In the genomic region with DNA sequence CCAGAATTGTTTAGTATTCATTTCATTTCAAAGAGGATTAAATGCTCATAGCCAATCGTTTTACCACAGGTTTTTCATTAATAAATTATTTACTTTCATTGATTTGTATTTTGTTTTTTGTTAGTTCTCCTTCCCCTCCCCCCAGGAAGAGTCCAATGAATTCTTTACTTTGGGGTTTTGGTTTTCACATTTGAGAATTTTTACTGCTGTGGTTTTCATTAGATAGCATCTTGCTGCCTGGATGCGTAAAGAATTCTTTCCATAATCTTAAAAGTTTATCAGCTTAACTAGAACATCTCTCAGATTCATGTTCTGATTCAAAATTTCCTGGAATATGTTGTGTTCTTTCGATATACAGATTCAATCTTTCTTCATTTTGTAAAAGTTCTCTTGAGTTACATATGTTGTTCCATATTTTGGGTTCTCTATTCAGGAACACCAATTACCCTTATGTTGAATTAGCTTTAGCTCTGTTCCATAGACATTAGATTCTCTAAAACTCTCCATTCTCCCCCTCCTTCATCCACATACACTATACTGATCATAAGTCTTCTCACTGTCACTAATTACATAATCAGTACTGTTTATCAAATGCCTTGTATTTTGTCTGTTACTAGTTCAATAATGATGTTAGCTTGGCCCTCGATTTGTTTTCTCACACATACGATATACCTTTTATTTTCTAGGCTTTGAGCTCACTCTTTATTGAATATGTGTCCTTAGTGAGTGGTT, we compare ENCODE assay signal across 19 cellular contexts.
DNase-seq lines count a peak whose midpoint lies in the region; ATAC-seq, FAIRE-seq and TF ChIP-seq lines count a peak whose summit lies in the region.
"Had no signal": no experiment of that assay in that cellular context is flagged by ENCODE, and none has a peak within 500 bp of the region (broad histone marks: within the 10 kb centered on the region; RNA-seq: fewer than 3 reads in every experiment).

No MANE protein-coding gene starts in this region.

- H3K9me3 Mint-ChIP-seq in T-helper 2 cell treated with Interferon-gamma antibody and Interleukin-4, amounts not matched to agents 5 μg/mL and 100 μg/mL, for 36 hours, result peaks cover 11% of the 10 kb centered on the region
- H3K9me3 Mint-ChIP-seq in activated naive CD8-positive, alpha-beta T cell (ENCODE audit: low read depth), result peaks cover 10% of the 10 kb centered on the region
- no peaks in the 10 kb centered on the region for H3K9me3 Mint-ChIP-seq in natural killer cell
- H3K9me3 Mint-ChIP-seq: effector memory CD8-positive, alpha-beta T cell had no signal

- intact Hi-C loops in natural killer cell (cut with micrococcal nuclease) (no loop called here), left ventricle myocardium superior (cut with micrococcal nuclease) (no loop called here)

- H3K4me1 Mint-ChIP-seq in T-helper 2 cell treated with Interferon-gamma antibody and Interleukin-4, amounts not matched to agents 5 μg/mL and 100 μg/mL, for 36 hours (ENCODE audit: low read depth), result peaks cover 49% of the 10 kb centered on the region
- H3K4me1 Mint-ChIP-seq in activated naive CD8-positive, alpha-beta T cell (ENCODE audit: low read depth), result peaks cover 69% of the 10 kb centered on the region
- peaks cover 47 to 68% of the 10 kb centered on the region in 2 donors for H3K4me1 Mint-ChIP-seq in natural killer cell

- no peak for ATAC-seq in natural killer cell
- ATAC-seq in left ventricle myocardium superior, result no peak
- ATAC-seq: effector memory CD8-positive, alpha-beta T cell; HCT116; naive thymus-derived CD8-positive, alpha-beta T cell; stimulated activated memory B cell treated with anti-CD40 and anti-IgM and Interleukin-4, amounts not matched to agents 10 μg/mL and 1 μg/mL and 100 μg/mL, for 72 hours had no signal

- H3K4me3 Mint-ChIP-seq in T-helper 2 cell treated with Interferon-gamma antibody and Interleukin-4, amounts not matched to agents 5 μg/mL and 100 μg/mL, for 36 hours, result peak overlapping the region; percentile 45
- H3K4me3 Mint-ChIP-seq in activated naive CD8-positive, alpha-beta T cell, result peak overlapping the region; percentile 15
- H3K4me3 Mint-ChIP-seq in natural killer cell, result peak overlapping the region; percentile 4
- H3K4me3 Mint-ChIP-seq: stimulated activated memory B cell treated with anti-CD40 and anti-IgM and Interleukin-4, amounts not matched to agents 10 μg/mL and 1 μg/mL and 100 μg/mL, for 72 hours had no signal

- in situ Hi-C loops in G401 (cut with HindIII; ENCODE audit: low sequenced_read_pairs), result no loop called here

- FAIRE-seq in GM19239 (lab: Jason Lieb, UNC), result peak; percentile 71

- TF ChIP-seq CTCF in natural killer cell (IDR thresholded peaks at IDR 0.05) (no peak), foreskin fibroblast (IDR thresholded peaks at IDR 0.05; ENCODE audit: low read depth, low read length) (no peak)

- H3K27ac Mint-ChIP-seq in T-helper 2 cell treated with Interferon-gamma antibody and Interleukin-4, amounts not matched to agents 5 μg/mL and 100 μg/mL, for 36 hours, result no peak overlapping the region
- peak overlapping the region; percentile 13 for H3K27ac Mint-ChIP-seq in activated naive CD8-positive, alpha-beta T cell
- H3K27ac Mint-ChIP-seq in natural killer cell, result no peak overlapping the region
- H3K27ac Mint-ChIP-seq: stimulated activated memory B cell treated with anti-CD40 and anti-IgM and Interleukin-4, amounts not matched to agents 10 μg/mL and 1 μg/mL and 100 μg/mL, for 72 hours had no signal

- H3K27me3 Mint-ChIP-seq in T-helper 2 cell treated with Interferon-gamma antibody and Interleukin-4, amounts not matched to agents 5 μg/mL and 100 μg/mL, for 36 hours (ENCODE audit: low read depth), result no peaks in the 10 kb centered on the region
- H3K27me3 Mint-ChIP-seq in activated naive CD8-positive, alpha-beta T cell, result no peaks in the 10 kb centered on the region
- H3K27me3 Mint-ChIP-seq in natural killer cell (ENCODE audit: low read depth in 2 of 2), result no peaks in the 10 kb centered on the region
- H3K27me3 Mint-ChIP-seq: effector memory CD8-positive, alpha-beta T cell; naive thymus-derived CD8-positive, alpha-beta T cell; stimulated activated memory B cell treated with anti-CD40 and anti-IgM and Interleukin-4, amounts not matched to agents 10 μg/mL and 1 μg/mL and 100 μg/mL, for 72 hours had no signal

- H3K4me3 ChIP-seq in foreskin fibroblast (ENCODE audit: low read depth in 1 of 2, low read length in 2 of 2), result no peak overlapping the region
- H3K4me3 ChIP-seq: esophagus muscularis mucosa, sigmoid colon had no signal

- no peak for DNase-seq in T-helper 2 cell treated with Interferon-gamma antibody and Interleukin-4, amounts not matched to agents 5 μg/mL and 100 μg/mL, for 36 hours (ENCODE audit: low spot score)
- no peak for DNase-seq in T-helper 2 cell
- DNase-seq in GM19239 (ENCODE audit: insufficient read length, low spot score), result no peak
- DNase-seq in natural killer cell, result no peak
- no peak for DNase-seq in left ventricle myocardium superior
- no peak for DNase-seq in G401 (ENCODE audit: low spot score)
- no peak for DNase-seq in foreskin fibroblast
- DNase-seq: activated CD4-positive, alpha-beta T cell treated with anti-CD3 and anti-CD28 coated beads for 48 hours; activated CD8-positive, alpha-beta memory T cell treated with anti-CD3 and anti-CD28 coated beads, Interleukin-2, amount 50 U/mL, for 4 hours; aorta; BE2C; effector memory CD8-positive, alpha-beta T cell; naive thymus-derived CD8-positive, alpha-beta T cell; NCI-H510A treated with DMSO at 0.1 percent for 48 hours; sigmoid colon had no signal

- H3K36me3 Mint-ChIP-seq in T-helper 2 cell treated with Interferon-gamma antibody and Interleukin-4, amounts not matched to agents 5 μg/mL and 100 μg/mL, for 36 hours (ENCODE audit: low read depth), result peaks cover 19% of the 10 kb centered on the region
- H3K36me3 Mint-ChIP-seq in activated naive CD8-positive, alpha-beta T cell, result peaks cover 30% of the 10 kb centered on the region
- no peaks in the 10 kb centered on the region for H3K36me3 Mint-ChIP-seq in natural killer cell
